ENCODE assay signal across 3 cellular contexts in the genomic region with DNA sequence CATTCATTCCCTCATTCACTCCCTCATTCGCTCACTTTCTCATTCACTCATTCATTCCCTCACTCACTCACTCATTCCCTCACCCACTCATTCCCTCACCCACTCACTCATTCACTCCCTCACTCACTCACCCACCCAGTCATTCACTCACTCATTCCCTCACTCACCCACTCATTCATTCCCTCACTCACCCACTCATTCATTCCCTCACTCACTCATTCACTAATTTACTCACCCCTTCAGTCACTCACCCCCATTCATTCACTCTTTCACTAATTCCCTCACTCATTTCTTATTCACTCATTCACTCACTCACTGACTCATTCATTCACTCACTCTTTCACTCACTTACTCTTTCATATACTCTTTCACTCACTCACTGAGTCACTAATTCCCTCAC.
TF ChIP-seq lines count a peak whose summit lies in the region.

No MANE protein-coding gene starts in this region.

TF ChIP-seq in HEK293, 187 proteins besides CTCF, POLR2A, EP300 and RAD21 (continues in another document):
- no peak for TF ChIP-seq SALL2 (tag by site-specific recombination; IDR thresholded peaks at IDR 0.05; ENCODE audit: borderline replicate concordance)
- TF ChIP-seq ZFP41 (tag by site-specific recombination; IDR thresholded peaks at IDR 0.05; ENCODE audit: borderline replicate concordance), result no peak
- no peak for TF ChIP-seq ZNF146 (tag by site-specific recombination; IDR thresholded peaks at IDR 0.05)
- TF ChIP-seq KLF8 (tag by site-specific recombination; IDR thresholded peaks at IDR 0.05), result no peak
- TF ChIP-seq ZNF16 (tag by site-specific recombination; IDR thresholded peaks at IDR 0.05; ENCODE audit: low read depth), result no peak
- no peak for TF ChIP-seq ZNF600 (tag by site-specific recombination; IDR thresholded peaks at IDR 0.05)
- 0 out of 2 replicates have a peak, but pooled peaks have one; percentile 63 for TF ChIP-seq ZNF311 (tag by site-specific recombination; IDR thresholded peaks at IDR 0.05; ENCODE audit: borderline replicate concordance)
- TF ChIP-seq ZNF561 (tag by site-specific recombination; IDR thresholded peaks at IDR 0.05; ENCODE audit: borderline replicate concordance), result no peak
- TF ChIP-seq, protein P1, sequence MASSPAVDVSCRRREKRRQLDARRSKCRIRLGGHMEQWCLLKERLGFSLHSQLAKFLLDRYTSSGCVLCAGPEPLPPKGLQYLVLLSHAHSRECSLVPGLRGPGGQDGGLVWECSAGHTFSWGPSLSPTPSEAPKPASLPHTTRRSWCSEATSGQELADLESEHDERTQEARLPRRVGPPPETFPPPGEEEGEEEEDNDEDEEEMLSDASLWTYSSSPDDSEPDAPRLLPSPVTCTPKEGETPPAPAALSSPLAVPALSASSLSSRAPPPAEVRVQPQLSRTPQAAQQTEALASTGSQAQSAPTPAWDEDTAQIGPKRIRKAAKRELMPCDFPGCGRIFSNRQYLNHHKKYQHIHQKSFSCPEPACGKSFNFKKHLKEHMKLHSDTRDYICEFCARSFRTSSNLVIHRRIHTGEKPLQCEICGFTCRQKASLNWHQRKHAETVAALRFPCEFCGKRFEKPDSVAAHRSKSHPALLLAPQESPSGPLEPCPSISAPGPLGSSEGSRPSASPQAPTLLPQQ (tag by site-specific recombination; IDR thresholded peaks at IDR 0.05), result no peak
- TF ChIP-seq, protein P2, sequence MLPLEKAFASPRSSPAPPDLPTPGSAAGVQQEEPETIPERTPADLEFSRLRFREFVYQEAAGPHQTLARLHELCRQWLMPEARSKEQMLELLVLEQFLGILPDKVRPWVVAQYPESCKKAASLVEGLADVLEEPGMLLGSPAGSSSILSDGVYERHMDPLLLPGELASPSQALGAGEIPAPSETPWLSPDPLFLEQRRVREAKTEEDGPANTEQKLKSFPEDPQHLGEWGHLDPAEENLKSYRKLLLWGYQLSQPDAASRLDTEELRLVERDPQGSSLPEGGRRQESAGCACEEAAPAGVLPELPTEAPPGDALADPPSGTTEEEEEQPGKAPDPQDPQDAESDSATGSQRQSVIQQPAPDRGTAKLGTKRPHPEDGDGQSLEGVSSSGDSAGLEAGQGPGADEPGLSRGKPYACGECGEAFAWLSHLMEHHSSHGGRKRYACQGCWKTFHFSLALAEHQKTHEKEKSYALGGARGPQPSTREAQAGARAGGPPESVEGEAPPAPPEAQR (tag by site-specific recombination; IDR thresholded peaks at IDR 0.05), result no peak
- TF ChIP-seq, protein P3, sequence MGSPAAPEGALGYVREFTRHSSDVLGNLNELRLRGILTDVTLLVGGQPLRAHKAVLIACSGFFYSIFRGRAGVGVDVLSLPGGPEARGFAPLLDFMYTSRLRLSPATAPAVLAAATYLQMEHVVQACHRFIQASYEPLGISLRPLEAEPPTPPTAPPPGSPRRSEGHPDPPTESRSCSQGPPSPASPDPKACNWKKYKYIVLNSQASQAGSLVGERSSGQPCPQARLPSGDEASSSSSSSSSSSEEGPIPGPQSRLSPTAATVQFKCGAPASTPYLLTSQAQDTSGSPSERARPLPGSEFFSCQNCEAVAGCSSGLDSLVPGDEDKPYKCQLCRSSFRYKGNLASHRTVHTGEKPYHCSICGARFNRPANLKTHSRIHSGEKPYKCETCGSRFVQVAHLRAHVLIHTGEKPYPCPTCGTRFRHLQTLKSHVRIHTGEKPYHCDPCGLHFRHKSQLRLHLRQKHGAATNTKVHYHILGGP (tag by site-specific recombination; IDR thresholded peaks at IDR 0.05), result 0 out of 2 replicates have a peak, but pooled peaks have one; percentile 12
- no peak for TF ChIP-seq ZNF248 (tag by site-specific recombination; IDR thresholded peaks at IDR 0.05)
- TF ChIP-seq ZNF549 (tag by site-specific recombination; IDR thresholded peaks at IDR 0.05), result no peak
- no peak for TF ChIP-seq ZNF24 (tag by site-specific recombination; IDR thresholded peaks at IDR 0.05)
- no peak for TF ChIP-seq SETDB1 (IDR thresholded peaks at IDR 0.05; ENCODE audit: insufficient read length, low read length)
- peak; percentile 70; the same call in 1 of the 2 replicates for TF ChIP-seq EGR2 (tag by site-specific recombination; IDR thresholded peaks at IDR 0.05; ENCODE audit: low read depth)
- no peak for TF ChIP-seq KLF7 (tag by site-specific recombination; IDR thresholded peaks at IDR 0.05; ENCODE audit: borderline replicate concordance)
- TF ChIP-seq ZNF391 (tag by site-specific recombination; IDR thresholded peaks at IDR 0.05; ENCODE audit: borderline replicate concordance, low read depth), result no peak

TF ChIP-seq in IMR-90, 13 proteins besides CTCF, POLR2A, EP300 and RAD21:
- TF ChIP-seq CEBPB (IDR thresholded peaks at IDR 0.05; ENCODE audit: low read depth, low read length) (no peak), MXI1 (IDR thresholded peaks at IDR 0.05; ENCODE audit: borderline replicate concordance, low read depth, low read length) (no peak), SMC3 (IDR thresholded peaks at IDR 0.05; ENCODE audit: low read depth, low read length) (no peak)

TF ChIP-seq in K562, 482 proteins besides CTCF, POLR2A, EP300 and RAD21:
- TF ChIP-seq NRF1 (conservative IDR thresholded peaks at IDR 0.05 in 1 of 2, IDR thresholded peaks at IDR 0.05 in 1 of 2) (no peak), PTRF (tag; IDR thresholded peaks at IDR 0.05) (no peak), ZNF431 (CRISPR knock-in tag; IDR thresholded peaks at IDR 0.05) (no peak), EWSR1 (IDR thresholded peaks at IDR 0.05; ENCODE audit: borderline replicate concordance, low read depth, partially characterized antibody) (no peak), PHB2 (IDR thresholded peaks at IDR 0.05; ENCODE audit: low read depth) (no peak), RFX7 (CRISPR knock-in tag; IDR thresholded peaks at IDR 0.05) (no peak), KLF6 (CRISPR knock-in tag; IDR thresholded peaks at IDR 0.05; ENCODE audit: borderline replicate concordance) (no peak), OTX1 (CRISPR knock-in tag; IDR thresholded peaks at IDR 0.05) (0 out of 2 replicates have a peak, but pooled peaks have one; percentile 27), CTBP1 (IDR thresholded peaks at IDR 0.05; ENCODE audit: borderline replicate concordance) (no peak), DNMT1 (IDR thresholded peaks at IDR 0.05) (no peak), FOXK1 (CRISPR knock-in tag; IDR thresholded peaks at IDR 0.05; ENCODE audit: borderline replicate concordance) (no peak), ZNF316 (IDR thresholded peaks at IDR 0.05) (no peak), ZNF24 (IDR thresholded peaks at IDR 0.05) (0 out of 2 replicates have a peak, but pooled peaks have one; percentile 5), ZNF764 (CRISPR knock-in tag; IDR thresholded peaks at IDR 0.05; ENCODE audit: low read depth) (no peak), THRAP3 (IDR thresholded peaks at IDR 0.05; ENCODE audit: borderline replicate concordance) (no peak)
- TF ChIP-seq, protein P4, sequence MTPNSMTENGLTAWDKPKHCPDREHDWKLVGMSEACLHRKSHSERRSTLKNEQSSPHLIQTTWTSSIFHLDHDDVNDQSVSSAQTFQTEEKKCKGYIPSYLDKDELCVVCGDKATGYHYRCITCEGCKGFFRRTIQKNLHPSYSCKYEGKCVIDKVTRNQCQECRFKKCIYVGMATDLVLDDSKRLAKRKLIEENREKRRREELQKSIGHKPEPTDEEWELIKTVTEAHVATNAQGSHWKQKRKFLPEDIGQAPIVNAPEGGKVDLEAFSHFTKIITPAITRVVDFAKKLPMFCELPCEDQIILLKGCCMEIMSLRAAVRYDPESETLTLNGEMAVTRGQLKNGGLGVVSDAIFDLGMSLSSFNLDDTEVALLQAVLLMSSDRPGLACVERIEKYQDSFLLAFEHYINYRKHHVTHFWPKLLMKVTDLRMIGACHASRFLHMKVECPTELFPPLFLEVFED (CRISPR knock-in tag; conservative IDR thresholded peaks at IDR 0.05), result 0 out of 2 replicates have a peak, but pooled peaks have one; percentile 50
- TF ChIP-seq, protein P5, sequence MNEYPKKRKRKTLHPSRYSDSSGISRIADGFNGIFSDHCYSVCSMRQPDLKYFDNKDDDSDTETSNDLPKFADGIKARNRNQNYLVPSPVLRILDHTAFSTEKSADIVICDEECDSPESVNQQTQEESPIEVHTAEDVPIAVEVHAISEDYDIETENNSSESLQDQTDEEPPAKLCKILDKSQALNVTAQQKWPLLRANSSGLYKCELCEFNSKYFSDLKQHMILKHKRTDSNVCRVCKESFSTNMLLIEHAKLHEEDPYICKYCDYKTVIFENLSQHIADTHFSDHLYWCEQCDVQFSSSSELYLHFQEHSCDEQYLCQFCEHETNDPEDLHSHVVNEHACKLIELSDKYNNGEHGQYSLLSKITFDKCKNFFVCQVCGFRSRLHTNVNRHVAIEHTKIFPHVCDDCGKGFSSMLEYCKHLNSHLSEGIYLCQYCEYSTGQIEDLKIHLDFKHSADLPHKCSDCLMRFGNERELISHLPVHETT (CRISPR knock-in tag; conservative IDR thresholded peaks at IDR 0.05 in 1 of 2, IDR thresholded peaks at IDR 0.05 in 1 of 2), result no peak
- TF ChIP-seq, protein P6, sequence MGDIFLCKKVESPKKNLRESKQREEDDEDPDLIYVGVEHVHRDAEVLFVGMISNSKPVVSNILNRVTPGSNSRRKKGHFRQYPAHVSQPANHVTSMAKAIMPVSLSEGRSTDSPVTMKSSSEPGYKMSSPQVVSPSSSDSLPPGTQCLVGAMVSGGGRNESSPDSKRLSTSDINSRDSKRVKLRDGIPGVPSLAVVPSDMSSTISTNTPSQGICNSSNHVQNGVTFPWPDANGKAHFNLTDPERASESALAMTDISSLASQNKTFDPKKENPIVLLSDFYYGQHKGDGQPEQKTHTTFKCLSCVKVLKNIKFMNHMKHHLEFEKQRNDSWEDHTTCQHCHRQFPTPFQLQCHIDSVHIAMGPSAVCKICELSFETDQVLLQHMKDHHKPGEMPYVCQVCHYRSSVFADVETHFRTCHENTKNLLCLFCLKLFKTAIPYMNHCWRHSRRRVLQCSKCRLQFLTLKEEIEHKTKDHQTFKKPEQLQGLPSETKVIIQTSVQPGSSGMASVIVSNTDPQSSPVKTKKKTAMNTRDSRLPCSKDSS (IDR thresholded peaks at IDR 0.05; ENCODE audit: low read depth, partially characterized antibody), result no peak
- TF ChIP-seq, protein P7, sequence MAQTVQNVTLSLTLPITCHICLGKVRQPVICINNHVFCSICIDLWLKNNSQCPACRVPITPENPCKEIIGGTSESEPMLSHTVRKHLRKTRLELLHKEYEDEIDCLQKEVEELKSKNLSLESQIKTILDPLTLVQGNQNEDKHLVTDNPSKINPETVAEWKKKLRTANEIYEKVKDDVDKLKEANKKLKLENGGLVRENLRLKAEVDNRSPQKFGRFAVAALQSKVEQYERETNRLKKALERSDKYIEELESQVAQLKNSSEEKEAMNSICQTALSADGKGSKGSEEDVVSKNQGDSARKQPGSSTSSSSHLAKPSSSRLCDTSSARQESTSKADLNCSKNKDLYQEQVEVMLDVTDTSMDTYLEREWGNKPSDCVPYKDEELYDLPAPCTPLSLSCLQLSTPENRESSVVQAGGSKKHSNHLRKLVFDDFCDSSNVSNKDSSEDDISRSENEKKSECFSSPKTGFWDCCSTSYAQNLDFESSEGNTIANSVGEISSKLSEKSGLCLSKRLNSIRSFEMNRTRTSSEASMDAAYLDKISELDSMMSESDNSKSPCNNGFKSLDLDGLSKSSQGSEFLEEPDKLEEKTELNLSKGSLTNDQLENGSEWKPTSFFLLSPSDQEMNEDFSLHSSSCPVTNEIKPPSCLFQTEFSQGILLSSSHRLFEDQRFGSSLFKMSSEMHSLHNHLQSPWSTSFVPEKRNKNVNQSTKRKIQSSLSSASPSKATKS (CRISPR knock-in tag; IDR thresholded peaks at IDR 0.05), result no peak
- TF ChIP-seq, protein P8, sequence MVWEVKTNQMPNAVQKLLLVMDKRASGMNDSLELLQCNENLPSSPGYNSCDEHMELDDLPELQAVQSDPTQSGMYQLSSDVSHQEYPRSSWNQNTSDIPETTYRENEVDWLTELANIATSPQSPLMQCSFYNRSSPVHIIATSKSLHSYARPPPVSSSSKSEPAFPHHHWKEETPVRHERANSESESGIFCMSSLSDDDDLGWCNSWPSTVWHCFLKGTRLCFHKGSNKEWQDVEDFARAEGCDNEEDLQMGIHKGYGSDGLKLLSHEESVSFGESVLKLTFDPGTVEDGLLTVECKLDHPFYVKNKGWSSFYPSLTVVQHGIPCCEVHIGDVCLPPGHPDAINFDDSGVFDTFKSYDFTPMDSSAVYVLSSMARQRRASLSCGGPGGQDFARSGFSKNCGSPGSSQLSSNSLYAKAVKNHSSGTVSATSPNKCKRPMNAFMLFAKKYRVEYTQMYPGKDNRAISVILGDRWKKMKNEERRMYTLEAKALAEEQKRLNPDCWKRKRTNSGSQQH (CRISPR knock-in tag; IDR thresholded peaks at IDR 0.05), result 0 out of 2 replicates have a peak, but pooled peaks have one; percentile 38
- TF ChIP-seq, protein P9, sequence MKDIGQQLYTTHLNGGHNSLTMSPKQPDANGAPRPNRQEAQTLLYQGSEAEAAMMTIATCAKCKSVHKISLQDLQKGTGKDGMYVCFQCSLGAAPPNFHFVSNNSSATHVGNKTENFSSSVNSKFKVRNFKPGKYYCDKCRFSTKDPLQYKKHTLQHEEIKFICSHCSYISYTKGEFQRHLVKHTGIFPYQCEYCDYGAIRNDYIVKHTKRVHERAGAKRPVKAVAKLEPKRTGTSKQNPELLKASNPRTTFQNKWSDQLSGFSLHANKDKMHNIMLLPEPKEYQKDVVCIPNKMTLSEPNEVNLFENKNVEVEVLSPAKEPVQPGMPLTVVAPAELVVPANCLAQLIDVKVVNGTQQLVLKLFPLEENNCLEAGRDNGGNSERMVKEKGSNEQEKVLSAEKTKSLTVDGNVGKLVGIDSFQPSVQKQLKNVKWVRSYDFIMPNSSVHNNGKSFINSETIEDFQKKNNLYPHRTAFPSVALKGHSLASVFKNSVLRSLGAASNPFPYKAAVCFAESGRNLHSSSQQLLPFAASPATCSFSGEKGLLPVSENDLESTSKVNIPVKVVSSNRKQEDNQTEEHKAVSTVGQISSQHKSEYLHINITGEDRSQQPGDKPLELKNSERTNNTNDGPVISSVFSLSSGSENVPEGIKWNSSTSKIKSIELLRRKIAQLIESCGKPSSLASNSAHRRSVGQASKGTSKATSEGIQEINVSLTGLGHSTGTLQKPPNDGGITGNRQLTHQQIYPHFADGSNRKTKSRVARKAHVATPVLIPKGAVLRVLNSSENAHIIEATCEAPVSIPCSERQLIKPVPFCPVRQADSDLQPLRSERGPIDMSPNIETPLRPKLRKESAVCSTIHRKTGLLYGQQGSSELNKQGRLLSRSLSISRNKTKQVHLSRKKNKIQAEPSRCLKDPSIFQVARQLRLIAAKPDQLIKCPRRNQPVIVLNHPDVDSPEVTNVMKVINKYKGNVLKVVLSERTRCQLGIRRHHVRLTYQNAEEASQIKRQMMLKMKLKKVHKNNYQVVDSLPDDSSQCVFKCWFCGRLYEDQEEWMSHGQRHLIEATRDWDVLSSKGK (CRISPR knock-in tag; IDR thresholded peaks at IDR 0.05), result no peak
